ENCODE assay signal across 8 cellular contexts in genomic region chr1:11650331-11650991, GRCh38. TPM values are rescaled to one million over a fixed set of nuclear protein-coding genes. Genes with fewer than 3 reads are reported as not detected.
DNase-seq lines count a peak whose midpoint lies in the region; ATAC-seq and TF ChIP-seq lines count a peak whose summit lies in the region.

No MANE protein-coding gene starts in this region.

- peaks cover 31% of the 10 kb centered on the region for H3K27me3 ChIP-seq in AG04450 (ENCODE audit: control insufficient read depth, insufficient read depth, low read length)
- no peaks in the 10 kb centered on the region for H3K27me3 ChIP-seq in GM23248 (replicated peaks; ENCODE audit: insufficient read depth)
- H3K27me3 ChIP-seq in neural cell (ENCODE audit: insufficient read depth, low read depth, low read length), result no peaks in the 10 kb centered on the region

- peak; percentile 61 for TF ChIP-seq CTCF in AG04450 (IDR thresholded peaks at IDR 0.05; ENCODE audit: low read depth, low read length)
- peak; percentile 50 for TF ChIP-seq CTCF in fibroblast of pulmonary artery (IDR thresholded peaks at IDR 0.05; ENCODE audit: low read length, missing control alignments)
- TF ChIP-seq CTCF in neural cell (IDR thresholded peaks at IDR 0.05; ENCODE audit: poor library complexity, severe bottlenecking), result peak; percentile 49

- peaks cover 21% of the 10 kb centered on the region for H3K4me1 Mint-ChIP-seq in stimulated activated naive CD8-positive, alpha-beta T cell treated with anti-CD3 and anti-CD28 coated beads, Interleukin-15, Interleukin-2, amounts not matched to agents 100 ng/mL and 50 ng/mL, for 24 hours (ENCODE audit: low read depth)

- H4K20me1 ChIP-seq in GM23248 (ENCODE audit: insufficient read depth) (no peaks in the 10 kb centered on the region), neural cell (ENCODE audit: insufficient read depth) (no peaks in the 10 kb centered on the region)

- H2AFZ ChIP-seq in GM23248, result peak overlapping the region; percentile 3; the same call in 1 of the 2 replicates
- H2AFZ ChIP-seq in neural cell (ENCODE audit: low read depth, low read length), result no peak overlapping the region

- H3K4me3 ChIP-seq in AG04450 (ENCODE audit: low read depth, low read length) (no peak overlapping the region), GM23248 (no peak overlapping the region), fibroblast of pulmonary artery (replicated peaks; ENCODE audit: low read depth, low read length) (no peak overlapping the region), neural cell (ENCODE audit: low read length) (no peak overlapping the region)

- peak overlapping the region; percentile 58 for H3K27ac Mint-ChIP-seq in stimulated activated naive CD8-positive, alpha-beta T cell treated with anti-CD3 and anti-CD28 coated beads, Interleukin-15, Interleukin-2, amounts not matched to agents 100 ng/mL and 50 ng/mL, for 24 hours

- TF ChIP-seq EP300 in neural cell (conservative IDR thresholded peaks at IDR 0.05; ENCODE audit: poor library complexity, severe bottlenecking), result no peak

- H3K4me1 ChIP-seq in GM23248 (ENCODE audit: insufficient read depth), result no peaks in the 10 kb centered on the region

- in situ Hi-C loops in GM23248 (cut with MboI), result no loop called here

- no peaks in the 10 kb centered on the region for H3K9me2 ChIP-seq in GM23248 (ENCODE audit: insufficient read depth)
- no peaks in the 10 kb centered on the region for H3K9me2 ChIP-seq in neural cell (ENCODE audit: insufficient read depth, low read length)

- H3K36me3 ChIP-seq in GM23248 (ENCODE audit: low read depth), result no peaks in the 10 kb centered on the region
- H3K36me3 ChIP-seq in neural cell (ENCODE audit: insufficient read depth, low read length), result no peaks in the 10 kb centered on the region

- H3K9ac ChIP-seq in GM23248 (no peak overlapping the region), neural cell (ENCODE audit: low read length) (no peak overlapping the region)

- peak; percentile 43 for TF ChIP-seq RAD21 in neural cell (conservative IDR thresholded peaks at IDR 0.05)

- H3K4me3 Mint-ChIP-seq in stimulated activated naive CD8-positive, alpha-beta T cell treated with anti-CD3 and anti-CD28 coated beads, Interleukin-15, Interleukin-2, amounts not matched to agents 100 ng/mL and 50 ng/mL, for 24 hours, result peak overlapping the region; percentile 77

- H3K36me3 Mint-ChIP-seq in stimulated activated naive CD8-positive, alpha-beta T cell treated with anti-CD3 and anti-CD28 coated beads, Interleukin-15, Interleukin-2, amounts not matched to agents 100 ng/mL and 50 ng/mL, for 24 hours (ENCODE audit: low read depth), result no peaks in the 10 kb centered on the region

- H3K79me2 ChIP-seq in GM23248 (ENCODE audit: insufficient read depth) (no peaks in the 10 kb centered on the region), neural cell (replicated peaks; ENCODE audit: insufficient read depth, low read length) (no peaks in the 10 kb centered on the region)

- CTCF ChIA-PET in AG04450 (lab: Charles Lee), result interaction anchor here (0.9 to 10.6 kb wide), 12 partner anchors 14 to 613 kb away, joined by 3 to 283 read pairs (median 5); partner anchors contain the start of genes AGTRAP and FBXO6

- H3K4me2 ChIP-seq in GM23248 (ENCODE audit: unreplicated experiment) (no peak overlapping the region), neural cell (ENCODE audit: low read length) (no peak overlapping the region)

- DNase-seq in AG04450 (ENCODE audit: low read depth, low spot score) (peak; percentile 13), GM23248 (peak; percentile 80), OCI-M1 (lab: John Stamatoyannopoulos, UW) (peak; percentile 87), fibroblast of pulmonary artery (ENCODE audit: low read depth) (peak; percentile 78)
- peak; percentile 85 to 90 for DNase-seq in activated T-cell treated with anti-CD3 and anti-CD28 coated beads, Interleukin-2, amount 50 U/mL, for 48 hours

- no peaks in the 10 kb centered on the region for H3K27me3 Mint-ChIP-seq in stimulated activated naive CD8-positive, alpha-beta T cell treated with anti-CD3 and anti-CD28 coated beads, Interleukin-15, Interleukin-2, amounts not matched to agents 100 ng/mL and 50 ng/mL, for 24 hours

- POLR2A ChIA-PET in AG04450 (lab: Yijun Ruan, JAX), result interaction anchor here (0.6 to 1.4 kb wide), 2 partner anchors 93 to 257 kb away, joined by 6 read pairs; no protein-coding TSS in a partner anchor

- H3F3A ChIP-seq in GM23248 (ENCODE audit: insufficient read depth) (no peaks in the 10 kb centered on the region), neural cell (ENCODE audit: insufficient read depth, low read length, poor library complexity, severe bottlenecking) (no peaks in the 10 kb centered on the region)

- no peak for ATAC-seq in GM18870 (IDR thresholded peaks at IDR 0.05; ENCODE audit: unreplicated experiment)

- H3K9me3 ChIP-seq in AG04450 (ENCODE audit: control insufficient read depth, insufficient read depth, low read length) (no peaks in the 10 kb centered on the region; the same call in 1 of the 2 replicates), GM23248 (ENCODE audit: low read depth) (no peaks in the 10 kb centered on the region), neural cell (ENCODE audit: low read length) (no peaks in the 10 kb centered on the region)

- H3K27ac ChIP-seq in AG04450 (ENCODE audit: low read depth, low read length) (no peak overlapping the region), GM23248 (no peak overlapping the region), neural cell (ENCODE audit: low read length) (no peak overlapping the region)

- no peaks in the 10 kb centered on the region for H3K9me3 Mint-ChIP-seq in stimulated activated naive CD8-positive, alpha-beta T cell treated with anti-CD3 and anti-CD28 coated beads, Interleukin-15, Interleukin-2, amounts not matched to agents 100 ng/mL and 50 ng/mL, for 24 hours

- WGBS in GM23248 (ENCODE audit: low coverage in 1 of 2, low lambda C conversion rate in 2 of 2, missing lambda C conversion rate in 2 of 2), 2 experiments, result 9 to 20% methylated on average over 25 to 47 of the region's 47 CpGs

TF ChIP-seq in neural cell, 6 proteins besides CTCF, POLR2A, EP300 and RAD21:
- TF ChIP-seq EZH2 (IDR thresholded peaks at IDR 0.05; ENCODE audit: borderline replicate concordance, insufficient read depth, low read length, poor library complexity, severe bottlenecking) (no peak), SMC3 (conservative IDR thresholded peaks at IDR 0.05; ENCODE audit: poor library complexity) (peak; percentile 41)

RNA-seq across cellular contexts. Expression of gene FBXO2, which starts 3.8 kb away (rescaled TPM):
- 1.3 and 1.5 TPM in 2 replicates for polyA plus RNA-seq in AG04450 (2011; rRNA removed)
- polyA minus RNA-seq in AG04450 (2011; rRNA and poly(A)+ RNA removed), result 0.39 and 1.0 TPM in 2 replicates
- total RNA-seq in GM23248 (2014; rRNA removed; shearing (Covaris generic)), result 1.1 and 3.7 TPM in 2 replicates
- 0.32 and 0.54 TPM in 2 replicates for polyA plus RNA-seq in GM23248 (2016; fragmentation: Nextera tagmentation; extraction: Ambion mirVana)
- 16.6 and 24.7 TPM in 2 replicates for polyA plus RNA-seq in neural cell
- polyA minus RNA-seq in neural cell, result 6.8 and 8.3 TPM in 2 replicates

RNA-seq across cellular contexts. Expression of gene FBXO44, which starts 4.2 kb away (rescaled TPM):
- 12.3 and 14.8 TPM in 2 replicates for polyA plus RNA-seq in AG04450 (2011; rRNA removed)
- polyA minus RNA-seq in AG04450 (2011; rRNA and poly(A)+ RNA removed), result 9.8 and 12.7 TPM in 2 replicates
- total RNA-seq in GM23248 (2014; rRNA removed; shearing (Covaris generic)), result 16.6 and 20.6 TPM in 2 replicates
- 17.8 and 19.4 TPM in 2 replicates for polyA plus RNA-seq in GM23248 (2016; fragmentation: Nextera tagmentation; extraction: Ambion mirVana)
- 119 and 126 TPM in 2 replicates for polyA plus RNA-seq in neural cell
- 47.3 and 56.0 TPM in 2 replicates for polyA minus RNA-seq in neural cell

RNA-seq across cellular contexts. Expression of gene FBXO6, which starts 13.5 kb away (rescaled TPM):
- polyA plus RNA-seq in AG04450 (2011; rRNA removed) (6.9 and 8.0 TPM in 2 replicates), GM23248 (2016; fragmentation: Nextera tagmentation; extraction: Ambion mirVana) (11.8 TPM in 2 replicates), neural cell (0.68 and 2.3 TPM in 2 replicates)
- 4.1 and 6.7 TPM in 2 replicates for polyA minus RNA-seq in AG04450 (2011; rRNA and poly(A)+ RNA removed)
- 9.4 and 10.9 TPM in 2 replicates for total RNA-seq in GM23248 (2014; rRNA removed; shearing (Covaris generic))
- 0.69 and 1.2 TPM in 2 replicates for polyA minus RNA-seq in neural cell

RNA-seq across cellular contexts. Expression of gene MAD2L2, which starts 30.5 kb away (rescaled TPM):
- polyA plus RNA-seq in AG04450 (2011; rRNA removed) (34.9 and 41.7 TPM in 2 replicates), GM23248 (2016; fragmentation: Nextera tagmentation; extraction: Ambion mirVana) (67.8 and 70.6 TPM in 2 replicates), neural cell (182 and 203 TPM in 2 replicates)
- 29.8 and 39.7 TPM in 2 replicates for polyA minus RNA-seq in AG04450 (2011; rRNA and poly(A)+ RNA removed)
- 54.5 and 61.2 TPM in 2 replicates for total RNA-seq in GM23248 (2014; rRNA removed; shearing (Covaris generic))
- polyA minus RNA-seq in neural cell, result 88.1 and 104 TPM in 2 replicates

RNA-seq across cellular contexts. Expression of gene DRAXIN, which starts 41.0 kb away (rescaled TPM):
- polyA plus RNA-seq in AG04450 (2011; rRNA removed), result 0.04 and 0.05 TPM in 2 replicates
- polyA minus RNA-seq in AG04450 (2011; rRNA and poly(A)+ RNA removed), result 0.04 and 0.05 TPM in 2 replicates
- total RNA-seq in GM23248 (2014; rRNA removed; shearing (Covaris generic)), result 0.11 TPM in 1 of 2 replicates, not detected in the other
- polyA plus RNA-seq in GM23248 (2016; fragmentation: Nextera tagmentation; extraction: Ambion mirVana), result 0.04 and 0.06 TPM in 2 replicates
- polyA plus RNA-seq in neural cell, result 33.5 and 35.5 TPM in 2 replicates
- 69.0 and 75.7 TPM in 2 replicates for polyA minus RNA-seq in neural cell

Comparison
In these comparisons a context has a peak if more than half of its experiments do, and no peak if none do; other contexts are left out.
1. DNase-seq: peak in every context shown above with its lines; median percentile 88 in activated T-cell treated with anti-CD3 and anti-CD28 coated beads, Interleukin-2, amount 50 U/mL, for 48 hours; 87 in OCI-M1; 80 in GM23248; 78 in fibroblast of pulmonary artery; 13 in AG04450.